ENCODE assay signal across 1 cellular context in the genomic region with DNA sequence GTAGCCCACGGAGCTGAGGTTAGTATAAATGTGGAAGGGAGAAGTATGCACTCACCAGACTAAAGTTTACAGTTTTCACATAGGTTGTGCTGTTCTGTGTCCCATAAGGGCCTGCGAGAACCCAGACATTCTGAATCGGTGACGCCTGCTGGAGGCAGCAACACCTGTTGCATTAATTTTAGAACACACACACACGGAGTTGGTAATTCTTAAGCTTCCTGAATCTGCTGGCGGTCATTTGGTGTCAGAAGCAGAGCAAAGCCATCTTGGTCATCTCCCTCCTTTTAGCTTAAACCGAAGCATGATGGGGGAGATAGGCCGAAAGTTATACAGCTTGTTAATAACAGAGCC.
TF ChIP-seq lines count a peak whose summit lies in the region.

No MANE protein-coding gene starts in this region.

TF ChIP-seq in HEK293, 187 proteins besides CTCF, POLR2A, EP300 and RAD21 (continued from another document):
- TF ChIP-seq, protein P1, sequence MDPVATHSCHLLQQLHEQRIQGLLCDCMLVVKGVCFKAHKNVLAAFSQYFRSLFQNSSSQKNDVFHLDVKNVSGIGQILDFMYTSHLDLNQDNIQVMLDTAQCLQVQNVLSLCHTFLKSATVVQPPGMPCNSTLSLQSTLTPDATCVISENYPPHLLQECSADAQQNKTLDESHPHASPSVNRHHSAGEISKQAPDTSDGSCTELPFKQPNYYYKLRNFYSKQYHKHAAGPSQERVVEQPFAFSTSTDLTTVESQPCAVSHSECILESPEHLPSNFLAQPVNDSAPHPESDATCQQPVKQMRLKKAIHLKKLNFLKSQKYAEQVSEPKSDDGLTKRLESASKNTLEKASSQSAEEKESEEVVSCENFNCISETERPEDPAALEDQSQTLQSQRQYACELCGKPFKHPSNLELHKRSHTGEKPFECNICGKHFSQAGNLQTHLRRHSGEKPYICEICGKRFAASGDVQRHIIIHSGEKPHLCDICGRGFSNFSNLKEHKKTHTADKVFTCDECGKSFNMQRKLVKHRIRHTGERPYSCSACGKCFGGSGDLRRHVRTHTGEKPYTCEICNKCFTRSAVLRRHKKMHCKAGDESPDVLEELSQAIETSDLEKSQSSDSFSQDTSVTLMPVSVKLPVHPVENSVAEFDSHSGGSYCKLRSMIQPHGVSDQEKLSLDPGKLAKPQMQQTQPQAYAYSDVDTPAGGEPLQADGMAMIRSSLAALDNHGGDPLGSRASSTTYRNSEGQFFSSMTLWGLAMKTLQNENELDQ (tag by site-specific recombination; IDR thresholded peaks at IDR 0.05; ENCODE audit: low read depth), result no peak
- TF ChIP-seq SCRT2 (tag by site-specific recombination; IDR thresholded peaks at IDR 0.05) (peak; percentile 99), ZNF24 (tag by site-specific recombination; IDR thresholded peaks at IDR 0.05) (0 out of 2 replicates have a peak, but pooled peaks have one; percentile 5), ZNF248 (tag by site-specific recombination; IDR thresholded peaks at IDR 0.05) (no peak), ZNF560 (tag by site-specific recombination; IDR thresholded peaks at IDR 0.05; ENCODE audit: borderline replicate concordance) (no peak), ZNF670 (tag by site-specific recombination; IDR thresholded peaks at IDR 0.05; ENCODE audit: low read depth) (no peak), ZNF350 (tag by site-specific recombination; IDR thresholded peaks at IDR 0.05) (no peak), SCRT1 (tag by site-specific recombination; IDR thresholded peaks at IDR 0.05; ENCODE audit: borderline replicate concordance) (peak; percentile 96), ZNF426 (tag by site-specific recombination; IDR thresholded peaks at IDR 0.05) (no peak)
